15 cellular contexts compared by ENCODE assay signal in the genomic region with DNA sequence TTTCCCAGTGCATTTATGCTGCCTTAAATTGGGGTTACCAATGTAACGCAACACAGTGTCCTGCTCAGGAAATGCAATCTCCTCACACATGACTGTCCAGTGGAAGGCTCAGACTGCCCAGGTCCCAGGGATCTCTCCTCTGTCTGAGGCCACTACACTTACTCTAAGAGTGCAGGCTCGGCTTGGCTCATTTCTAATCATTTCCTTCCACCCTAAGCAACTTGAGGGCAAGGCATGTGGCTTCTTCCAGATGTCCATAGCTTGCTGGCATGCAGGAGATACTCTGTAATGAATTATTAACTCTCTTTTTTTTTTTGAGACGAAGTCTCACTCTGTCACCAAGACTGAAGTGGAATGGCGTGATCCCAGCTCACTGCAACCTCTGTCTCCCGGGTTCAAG. TPM values are rescaled to one million over a fixed set of nuclear protein-coding genes. Genes with fewer than 3 reads are reported as not detected.
DNase-seq lines count a peak whose midpoint lies in the region; ATAC-seq and TF ChIP-seq lines count a peak whose summit lies in the region.
"Had no signal": no experiment of that assay in that cellular context is flagged by ENCODE, and none has a peak within 500 bp of the region (broad histone marks: within the 10 kb centered on the region; RNA-seq: fewer than 3 reads in every experiment).

No MANE protein-coding gene starts in this region.

- no peaks in the 10 kb centered on the region for H3K27me3 ChIP-seq in tibial artery

- no peak overlapping the region for H3K4me3 Mint-ChIP-seq in activated CD4-positive, alpha-beta T cell treated with anti-CD3 and anti-CD28 coated beads, Interleukin-2, amount 10 ng/mL, durations not matched to agents 7 days and 5 days
- H3K4me3 Mint-ChIP-seq in MCF 10A (ENCODE audit: unreplicated experiment): peak overlapping the region; percentile 32
- no peak overlapping the region for H3K4me3 Mint-ChIP-seq in naive thymus-derived CD8-positive, alpha-beta T cell
- H3K4me3 Mint-ChIP-seq: GM23338 had no signal

- BruUV-seq in MCF 10A (replicated peaks; lab: Mats Ljungman, UMichigan): no TSS peak

- peaks cover 12 to 61% (median 49%) of the 10 kb centered on the region in 4 donors for H3K4me1 ChIP-seq in tibial artery

- ATAC-seq in naive thymus-derived CD8-positive, alpha-beta T cell: no peak
- no peak for ATAC-seq in HG03095 (IDR thresholded peaks at IDR 0.05; ENCODE audit: unreplicated experiment)
- ATAC-seq: GM23338 had no signal

- no peaks in the 10 kb centered on the region for H3K9me3 ChIP-seq in tibial artery

- no peak overlapping the region for H3K4me3 ChIP-seq in tibial artery
- H3K4me3 ChIP-seq: GM23338 had no signal

- POLR2A ChIA-PET in activated CD4-positive, alpha-beta T cell treated with anti-CD3 and anti-CD28 coated beads, Interleukin-2, amount 10 ng/mL, durations not matched to agents 7 days and 5 days (lab: Charles Lee): no interaction called here
- POLR2A ChIA-PET in MCF 10A (lab: Yijun Ruan, JAX) (interaction anchor here (1.5 to 3.0 kb wide), 2 partner anchors 48 to 49 kb away, joined by 6 to 31 read pairs; partner anchors contain the start of gene ANXA11), HEK293T (lab: Yijun Ruan, JAX) (interaction anchor here (0.6 kb wide), 1 partner anchor 10 kb away, joined by 4 read pairs; no protein-coding TSS in a partner anchor)
- POLR2A ChIA-PET in naive thymus-derived CD8-positive, alpha-beta T cell (lab: Charles Lee): interaction anchor here (1.1 kb wide), 1 partner anchor 29 kb away, joined by 3 read pairs; no protein-coding TSS in a partner anchor

- H3K9me3 Mint-ChIP-seq in activated CD4-positive, alpha-beta T cell treated with anti-CD3 and anti-CD28 coated beads, Interleukin-2, amount 10 ng/mL, durations not matched to agents 7 days and 5 days: no peaks in the 10 kb centered on the region
- H3K9me3 Mint-ChIP-seq in MCF 10A (ENCODE audit: unreplicated experiment): no peaks in the 10 kb centered on the region
- H3K9me3 Mint-ChIP-seq in naive thymus-derived CD8-positive, alpha-beta T cell: no peaks in the 10 kb centered on the region
- H3K9me3 Mint-ChIP-seq: GM23338 had no signal

- H3K27ac Mint-ChIP-seq in activated CD4-positive, alpha-beta T cell treated with anti-CD3 and anti-CD28 coated beads, Interleukin-2, amount 10 ng/mL, durations not matched to agents 7 days and 5 days: peak overlapping the region; percentile 38
- H3K27ac Mint-ChIP-seq in MCF 10A (ENCODE audit: low read depth, unreplicated experiment): no peak overlapping the region
- peak overlapping the region in 8 of 10 donors; percentile 8 to 69 (median 50) for H3K27ac Mint-ChIP-seq in naive thymus-derived CD8-positive, alpha-beta T cell
- H3K27ac Mint-ChIP-seq: GM23338 had no signal

- peaks cover 5 to 66% (median 61%) of the 10 kb centered on the region in 3 donors for H3K36me3 ChIP-seq in tibial artery

- TF ChIP-seq CTCF in MCF 10A (IDR thresholded peaks at IDR 0.05; ENCODE audit: unreplicated experiment) (no peak), tibial artery (IDR thresholded peaks at IDR 0.05) (no peak)

- peaks cover 77% of the 10 kb centered on the region for H3K36me3 Mint-ChIP-seq in activated CD4-positive, alpha-beta T cell treated with anti-CD3 and anti-CD28 coated beads, Interleukin-2, amount 10 ng/mL, durations not matched to agents 7 days and 5 days (ENCODE audit: low read depth)
- H3K36me3 Mint-ChIP-seq in MCF 10A (ENCODE audit: insufficient read depth, unreplicated experiment): peaks cover 79% of the 10 kb centered on the region
- peaks cover 12 to 96% (median 48%) of the 10 kb centered on the region in 3 donors for H3K36me3 Mint-ChIP-seq in naive thymus-derived CD8-positive, alpha-beta T cell

- no peak for DNase-seq in activated CD4-positive, alpha-beta T cell treated with anti-CD3 and anti-CD28 coated beads, Interleukin-2, amount 10 ng/mL, durations not matched to agents 7 days and 5 days
- DNase-seq in activated CD4-positive, alpha-beta T cell treated with anti-CD3 and anti-CD28 coated beads for 1 hour: no peak
- DNase-seq in MCF 10A (ENCODE audit: unreplicated experiment): no peak
- DNase-seq in naive thymus-derived CD8-positive, alpha-beta T cell: no peak
- DNase-seq in tibial artery: no peak
- DNase-seq in HEK293T (ENCODE audit: extremely low spot score): no peak
- no peak for DNase-seq in NCI-H187 treated with DMSO at 0.1 percent for 48 hours (lab: John Stamatoyannopoulos, UW)
- DNase-seq: DMS153; islet precursor cell; NCI-H1048; NCI-H774; stimulated activated CD4-positive, alpha-beta T cell treated with anti-CD3 and anti-CD28 coated beads, Interleukin-1b, Interleukin-23, amount 100 ng/mL, for 48 hours; WERI-Rb-1 had no signal

- no peaks in the 10 kb centered on the region for H3K27me3 Mint-ChIP-seq in activated CD4-positive, alpha-beta T cell treated with anti-CD3 and anti-CD28 coated beads, Interleukin-2, amount 10 ng/mL, durations not matched to agents 7 days and 5 days
- H3K27me3 Mint-ChIP-seq in MCF 10A (ENCODE audit: insufficient read depth, unreplicated experiment): no peaks in the 10 kb centered on the region
- no peaks in the 10 kb centered on the region for H3K27me3 Mint-ChIP-seq in naive thymus-derived CD8-positive, alpha-beta T cell

- peak overlapping the region; percentile 81 to 84 for H3K27ac ChIP-seq in tibial artery
- H3K27ac ChIP-seq: WERI-Rb-1 had no signal

- intact Hi-C loops in MCF 10A (cut with micrococcal nuclease): no loop called here
- intact Hi-C loops in tibial artery (cut with DNase I; ENCODE audit: low total_unique reads): no loop called here

- CTCF ChIA-PET in activated CD4-positive, alpha-beta T cell treated with anti-CD3 and anti-CD28 coated beads, Interleukin-2, amount 10 ng/mL, durations not matched to agents 7 days and 5 days (lab: Charles Lee): interaction anchor here (0.5 to 1.7 kb wide), 4 partner anchors 12 to 103 kb away, joined by 3 to 5 read pairs (median 3); no protein-coding TSS in a partner anchor
- CTCF ChIA-PET in MCF 10A (lab: Yijun Ruan, JAX): interaction anchor here (1.3 to 1.5 kb wide), 2 partner anchors 12 to 66 kb away, joined by 4 read pairs; no protein-coding TSS in a partner anchor
- CTCF ChIA-PET in HEK293T (lab: Yijun Ruan, JAX): no interaction called here

- peaks cover 4% of the 10 kb centered on the region for H3K4me1 Mint-ChIP-seq in activated CD4-positive, alpha-beta T cell treated with anti-CD3 and anti-CD28 coated beads, Interleukin-2, amount 10 ng/mL, durations not matched to agents 7 days and 5 days
- H3K4me1 Mint-ChIP-seq in MCF 10A (ENCODE audit: insufficient read depth, unreplicated experiment): peaks cover 51% of the 10 kb centered on the region
- H3K4me1 Mint-ChIP-seq in naive thymus-derived CD8-positive, alpha-beta T cell: peaks cover 0 to 41% (median 15%) of the 10 kb centered on the region in 4 donors

TF ChIP-seq in HEK293T, 16 proteins besides CTCF, POLR2A, EP300 and RAD21:
- TF ChIP-seq SUZ12 (IDR thresholded peaks at IDR 0.05) (no peak), FOXA1 (IDR thresholded peaks at IDR 0.05) (no peak), CTBP1 (IDR thresholded peaks at IDR 0.05; ENCODE audit: borderline replicate concordance) (no peak), TARDBP (IDR thresholded peaks at IDR 0.05) (no peak), ARNT (IDR thresholded peaks at IDR 0.05) (no peak), NFRKB (IDR thresholded peaks at IDR 0.05) (no peak), LEF1 (IDR thresholded peaks at IDR 0.05; ENCODE audit: borderline replicate concordance) (no peak), L3MBTL2 (conservative IDR thresholded peaks at IDR 0.05) (no peak), ELF4 (IDR thresholded peaks at IDR 0.05) (no peak), HDGF (IDR thresholded peaks at IDR 0.05; ENCODE audit: borderline replicate concordance) (no peak), ZNF384 (IDR thresholded peaks at IDR 0.05) (no peak)
- TF ChIP-seq, protein P1, sequence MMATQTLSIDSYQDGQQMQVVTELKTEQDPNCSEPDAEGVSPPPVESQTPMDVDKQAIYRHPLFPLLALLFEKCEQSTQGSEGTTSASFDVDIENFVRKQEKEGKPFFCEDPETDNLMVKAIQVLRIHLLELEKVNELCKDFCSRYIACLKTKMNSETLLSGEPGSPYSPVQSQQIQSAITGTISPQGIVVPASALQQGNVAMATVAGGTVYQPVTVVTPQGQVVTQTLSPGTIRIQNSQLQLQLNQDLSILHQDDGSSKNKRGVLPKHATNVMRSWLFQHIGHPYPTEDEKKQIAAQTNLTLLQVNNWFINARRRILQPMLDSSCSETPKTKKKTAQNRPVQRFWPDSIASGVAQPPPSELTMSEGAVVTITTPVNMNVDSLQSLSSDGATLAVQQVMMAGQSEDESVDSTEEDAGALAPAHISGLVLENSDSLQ (IDR thresholded peaks at IDR 0.05): no peak

RNA-seq across cellular contexts. Expression of gene PLAC9, which starts 23.7 kb away (rescaled TPM):
- not detected for total RNA-seq in activated CD4-positive, alpha-beta T cell treated with anti-CD3 and anti-CD28 coated beads, Interleukin-2, amount 10 ng/mL, durations not matched to agents 7 days and 5 days
- 0.93 and 1.0 TPM in 2 replicates for total RNA-seq in MCF 10A (2022)
- total RNA-seq in naive thymus-derived CD8-positive, alpha-beta T cell: not detected
- under 1 TPM in 1 of 3 donors, not detected in 2; 0.32 TPM for polyA plus RNA-seq in naive thymus-derived CD8-positive, alpha-beta T cell

RNA-seq across cellular contexts. Expression of gene ANXA11, which starts 49.1 kb away (rescaled TPM):
- 100 to 1,000 TPM; 280 to 326 TPM for total RNA-seq in activated CD4-positive, alpha-beta T cell treated with anti-CD3 and anti-CD28 coated beads, Interleukin-2, amount 10 ng/mL, durations not matched to agents 7 days and 5 days
- 68.5 and 93.8 TPM in 2 replicates for total RNA-seq in MCF 10A (2022)
- 100 to 1,000 TPM; 199 to 225 TPM for total RNA-seq in naive thymus-derived CD8-positive, alpha-beta T cell
- 100 to 1,000 TPM; 199 to 294 (median 265) TPM for polyA plus RNA-seq in naive thymus-derived CD8-positive, alpha-beta T cell
